14 cellular contexts compared by ENCODE assay signal in the genomic region with DNA sequence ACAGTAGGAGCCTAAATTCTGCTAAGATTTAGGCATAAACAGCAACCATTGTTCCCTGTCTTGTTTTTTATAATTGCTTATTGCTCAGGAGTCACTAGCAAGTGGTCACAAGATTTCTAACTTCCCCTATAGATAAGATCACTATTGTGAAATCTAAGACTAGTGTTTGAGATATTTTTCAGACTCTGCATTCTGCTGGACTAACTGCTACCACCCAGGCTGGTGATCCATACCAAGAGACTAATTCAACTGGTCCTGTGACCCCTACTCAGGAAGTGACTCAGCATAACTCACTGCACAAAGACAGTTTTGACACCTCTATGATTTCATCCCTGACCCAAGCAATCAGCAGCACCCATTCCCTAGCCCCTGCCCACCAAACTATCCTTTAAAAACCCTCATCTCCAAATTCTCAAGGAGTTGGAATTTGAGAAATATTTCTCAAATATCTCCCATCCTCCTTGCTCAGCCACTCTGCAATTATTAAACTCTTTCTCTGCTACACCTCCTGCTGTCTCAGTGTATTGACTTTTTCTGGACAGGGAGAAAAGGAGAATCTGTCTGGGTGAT. TPM values are rescaled to one million over a fixed set of nuclear protein-coding genes. Genes with fewer than 3 reads are reported as not detected.
DNase-seq lines count a peak whose midpoint lies in the region; ATAC-seq, FAIRE-seq and TF ChIP-seq lines count a peak whose summit lies in the region.
"Had no signal": no experiment of that assay in that cellular context is flagged by ENCODE, and none has a peak within 500 bp of the region (broad histone marks: within the 10 kb centered on the region; RNA-seq: fewer than 3 reads in every experiment).

No MANE protein-coding gene starts in this region.

- peak; percentile 6 for FAIRE-seq in H54 (lab: Jason Lieb, UNC)
- FAIRE-seq: frontal cortex, G401.6, small intestine, TTC549 had no signal

- no peak for TF ChIP-seq POLR2A in H54 (IDR thresholded peaks at IDR 0.05; ENCODE audit: low read depth, low read length)

- ATAC-seq in aorta (ENCODE audit: low FRiP score) (no peak), HG03354 (IDR thresholded peaks at IDR 0.05; ENCODE audit: poor library complexity, severe bottlenecking, unreplicated experiment) (no peak)

- DNase-seq in A172 (ENCODE audit: low spot score) (peak; percentile 64), H54 (ENCODE audit: insufficient read length, low spot score) (no peak), foreskin melanocyte (peak; percentile 69), GM19240 (ENCODE audit: insufficient read length, low spot score) (no peak), posterior cingulate gyrus (no peak), aorta (no peak)
- DNase-seq: NCI-H1092 treated with DMSO at 0.1 percent for 48 hours, small intestine had no signal

- no peaks in the 10 kb centered on the region for H3K4me1 ChIP-seq in aorta (ENCODE audit: control insufficient read depth in 1 of 2, insufficient read depth in 2 of 2, low read length in 2 of 2)

- no peak for TF ChIP-seq CTCF in VCaP (conservative IDR thresholded peaks at IDR 0.05)

- peak overlapping the region; percentile 83 for H3K27ac ChIP-seq in VCaP
- H3K27ac ChIP-seq in aorta (ENCODE audit: low read depth in 1 of 2, low read length in 2 of 2) = no peak overlapping the region
- H3K27ac ChIP-seq: vagina had no signal

- no peak overlapping the region for H3K4me3 ChIP-seq in aorta (ENCODE audit: low read length in 2 of 2)
- H3K4me3 ChIP-seq: vagina had no signal

- H3K36me3 ChIP-seq in aorta (ENCODE audit: control insufficient read depth in 1 of 2, insufficient read depth in 2 of 2, low read length in 1 of 2) = peaks cover 4 to 5% of the 10 kb centered on the region in 2 donors

- no peaks in the 10 kb centered on the region for H3K9me3 ChIP-seq in aorta (ENCODE audit: control insufficient read depth, low read length)
- H3K9me3 ChIP-seq: vagina had no signal

- intact Hi-C loops in posterior cingulate gyrus (cut with DNase I) (no loop called here), aorta (cut with DNase I) (no loop called here)

- H3K27me3 ChIP-seq in aorta (ENCODE audit: control insufficient read depth in 1 of 2, insufficient read depth in 2 of 2, low read length in 1 of 2) = no peaks in the 10 kb centered on the region
- H3K27me3 ChIP-seq: vagina had no signal

RNA-seq across cellular contexts. Expression of a gene that starts 52.7 kb away (rescaled TPM):
- 22.9 and 24.1 TPM in 2 replicates for total RNA-seq in A172 (2014; rRNA removed; shearing (Covaris generic))
- 10 to 100 TPM; 39.3 to 42.8 TPM for total RNA-seq in aorta
- polyA plus RNA-seq in aorta = 10 to 100 TPM in 1 of 2 donors, 1 to 10 TPM in 1; 5.6 to 21.6 TPM

Comparison
In these comparisons a context has a peak if more than half of its experiments do, and no peak if none do; other contexts are left out.
1. DNase-seq: peak in A172 (single experiment) and foreskin melanocyte (single experiment); none in H54 (single experiment), GM19240 (single experiment), posterior cingulate gyrus (0 of 10) and aorta (0 of 2).